ENCODE assay signal across 23 cellular contexts in the genomic region with DNA sequence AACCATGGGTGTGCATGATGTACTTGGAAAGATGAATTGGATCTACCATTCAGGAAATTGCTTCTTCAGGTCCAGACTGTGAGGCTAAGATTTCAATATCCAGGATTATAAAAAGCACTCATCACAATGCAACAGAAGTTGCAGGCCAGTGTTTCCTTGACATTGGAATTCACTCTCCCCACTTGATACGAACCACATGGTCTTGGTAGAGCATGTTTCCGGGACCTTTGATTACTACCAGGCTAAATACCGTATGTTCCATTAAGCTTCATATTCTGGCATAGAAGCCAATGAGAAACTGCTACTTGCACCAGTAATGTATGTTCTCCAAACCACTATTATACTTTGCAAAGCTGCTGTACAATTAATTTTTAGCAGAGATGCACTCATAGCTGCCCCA.
"Had no signal": no experiment of that assay in that cellular context is flagged by ENCODE, and none has a peak within 500 bp of the region (broad histone marks: within the 10 kb centered on the region; RNA-seq: fewer than 3 reads in every experiment).

No MANE protein-coding gene starts in this region.

- H3K27me3 ChIP-seq: neural progenitor cell, ovary, right atrium auricular region, right lobe of liver, uterus had no signal

- H2AFZ ChIP-seq: neural progenitor cell had no signal

- H3K4me3 ChIP-seq: left lung, lower lobe of right lung, neural progenitor cell, ovary, right atrium auricular region, right lobe of liver, smooth muscle cell, tibial nerve, uterus had no signal

- H3K4me1 ChIP-seq: left lung, lower lobe of right lung, neural progenitor cell, right atrium auricular region, right lobe of liver, tibial nerve, uterus had no signal

- H3K36me3 ChIP-seq: left lung, lower lobe of right lung, neural progenitor cell, ovary, right atrium auricular region, right lobe of liver, tibial nerve, uterus had no signal

- DNase-seq: hippocampal formation; kidney glomerular epithelial cell; left cardiac atrium; left lung; lower lobe of right lung; mesendoderm; naive B cell; natural killer cell; nephron progenitor cell; ovary; right lobe of liver; stimulated activated CD4-positive, alpha-beta T cell treated with anti-CD3 and anti-CD28 coated beads, Interleukin-1b, Interleukin-23, amount 100 ng/mL, for 48 hours; stimulated activated CD4-positive, alpha-beta T cell treated with anti-CD3 and anti-CD28 coated beads, Interleukin-2, amount 100 ng/mL, for 48 hours; stimulated activated CD4-positive, alpha-beta T cell treated with anti-CD3 and anti-CD28 coated beads, Interleukin-4, amount 100 ng/mL, for 4 hours; stimulated activated CD8-positive, alpha-beta memory T cell treated with anti-CD3 and anti-CD28 coated beads, Interleukin-4, amount 100 ng/mL, for 48 hours; stimulated activated naive CD4-positive, alpha-beta T cell treated with Interleukin-2 at 50 U/mL for 16 hours; stimulated activated naive CD8-positive, alpha-beta T cell treated with anti-CD3 and anti-CD28 coated beads, Interleukin-15, amount 100 ng/mL, for 72 hours; substantia nigra; uterus had no signal

- H3K9me3 ChIP-seq: left lung, lower lobe of right lung, ovary, right atrium auricular region, right lobe of liver, tibial nerve, uterus had no signal

- H3K27ac ChIP-seq: left lung, lower lobe of right lung, neural progenitor cell, ovary, right atrium auricular region, right lobe of liver, tibial nerve, uterus had no signal

- H3K9ac ChIP-seq: neural progenitor cell had no signal

- H3K4me2 ChIP-seq: neural progenitor cell, smooth muscle cell had no signal
